In genomic region chr6:70413114-70413828, GRCh38 we compare ENCODE assay signal across 7 cellular contexts. TPM values are rescaled to one million over a fixed set of nuclear protein-coding genes. Genes with fewer than 3 reads are reported as not detected.
DNase-seq lines count a peak whose midpoint lies in the region; ATAC-seq, FAIRE-seq and TF ChIP-seq lines count a peak whose summit lies in the region.

Gene FAM135A, plus strand, starts transcription at chr6:70413508. Its CDS starts 14,835 bp downstream, at chr6:70428343.

- TF ChIP-seq EP300 in sigmoid colon (IDR thresholded peaks at IDR 0.05) = no peak

- TF ChIP-seq CTCF in brain (conservative IDR thresholded peaks at IDR 0.05) (no peak), sigmoid colon (IDR thresholded peaks at IDR 0.05) (no peak)

- FAIRE-seq in TTC549 (lab: Jason Lieb, UNC) = peak; percentile 89

- H3K27me3 ChIP-seq in sigmoid colon = no peaks in the 10 kb centered on the region

- H3K36me3 Mint-ChIP-seq in brain = peaks cover 6% of the 10 kb centered on the region

- WGBS in sigmoid colon, 2 donors = 1% methylated on average over 65 of the region's 65 CpGs

- peaks cover 40% of the 10 kb centered on the region for H3K4me1 Mint-ChIP-seq in brain

- peaks cover 0 to 24% (median 17%) of the 10 kb centered on the region in 4 donors for H3K4me1 ChIP-seq in sigmoid colon

- H3K27ac ChIP-seq in sigmoid colon = peak within 1 kb of the TSS; percentile 89 to 92 (median 90)

- peak; percentile 11 to 72 for TF ChIP-seq POLR2A in sigmoid colon (IDR thresholded peaks at IDR 0.05)

- intact Hi-C loops in sigmoid colon (cut with DNase I) = loop anchor here (5.0 kb wide), 1 partner anchor 41 kb away; no protein-coding TSS in a partner anchor

- peak; percentile 98 to 99 for DNase-seq in NCI-H2081 (lab: John Stamatoyannopoulos, UW)
- peak; percentile 93 for DNase-seq in iPS DF 4.7 (ENCODE audit: extremely low read depth, low spot score)
- DNase-seq in sigmoid colon = peak; percentile 99

- peak within 1 kb of the TSS; percentile 85 to 92 (median 90) for H3K4me3 ChIP-seq in sigmoid colon

- no peaks in the 10 kb centered on the region for H3K9me3 Mint-ChIP-seq in brain

- ATAC-seq in GM18511 (IDR thresholded peaks at IDR 0.05; ENCODE audit: unreplicated experiment) = peak; percentile 83
- ATAC-seq in HG03025 (IDR thresholded peaks at IDR 0.05; ENCODE audit: low FRiP score, unreplicated experiment) = peak; percentile 91

- H3K27ac Mint-ChIP-seq in brain = peak within 1 kb of the TSS; percentile 92 to 98 (median 97)

- peak within 1 kb of the TSS; percentile 94 to 99 (median 95) for H3K4me3 Mint-ChIP-seq in brain

- peaks cover 17% of the 10 kb centered on the region for H3K27me3 Mint-ChIP-seq in brain

- H3K9me3 ChIP-seq in sigmoid colon = no peaks in the 10 kb centered on the region

- peaks cover 0 to 10% (median 0%) of the 10 kb centered on the region in 4 donors for H3K36me3 ChIP-seq in sigmoid colon

RNA-seq across cellular contexts. Expression of gene FAM135A, which starts in this region (rescaled TPM):
- polyA plus RNA-seq in brain (ENCODE audit: insufficient read depth, low read depth, low replicate concordance) = 3.8 TPM
- total RNA-seq in sigmoid colon = 10 to 100 TPM; 21.4 to 31.7 (median 28.1) TPM
- polyA plus RNA-seq in sigmoid colon = 10 to 100 TPM; 15.2 to 31.4 (median 21.6) TPM

Comparison
In these comparisons a context has a peak if more than half of its experiments do, and no peak if none do; other contexts are left out.
1. Peak in every context shown above with its lines: DNase-seq, ATAC-seq, H3K4me3 ChIP-seq and H3K27ac ChIP-seq.